In genomic region chr21:17467829-17468228, GRCh38 we compare ENCODE assay signal across 1 cellular context.
TF ChIP-seq lines count a peak whose summit lies in the region.

No MANE protein-coding gene starts in this region.

TF ChIP-seq in A549, 52 proteins besides CTCF, POLR2A, EP300 and RAD21 (continued from another document):
- TF ChIP-seq HOXA7 (CRISPR knock-in tag; IDR thresholded peaks at IDR 0.05): no peak
- TF ChIP-seq KDM1A (IDR thresholded peaks at IDR 0.05; ENCODE audit: low read depth): no peak
- no peak for TF ChIP-seq RCOR1 (IDR thresholded peaks at IDR 0.05; ENCODE audit: low read depth, low read length)
- TF ChIP-seq EHF (CRISPR knock-in tag; IDR thresholded peaks at IDR 0.05): no peak
- no peak for TF ChIP-seq FOXS1 (CRISPR knock-in tag; IDR thresholded peaks at IDR 0.05)
